23 cellular contexts compared by ENCODE assay signal in genomic region chr6:34418367-34418766, GRCh38. TPM values are rescaled to one million over a fixed set of nuclear protein-coding genes. Genes with fewer than 3 reads are reported as not detected.
A peak's percentile ranks its signal among the peaks of the same experiment; 100 is the strongest.
DNase-seq lines count a peak whose midpoint lies in the region; ATAC-seq and TF ChIP-seq lines count a peak whose summit lies in the region.
"Had no signal": no experiment of that assay in that cellular context is flagged by ENCODE, and none has a peak within 500 bp of the region (broad histone marks: within the 10 kb centered on the region; RNA-seq: fewer than 3 reads in every experiment).

No MANE protein-coding gene starts in this region.

- intact Hi-C loops in activated CD4-positive, alpha-beta memory T cell treated with anti-CD3 and anti-CD28 coated beads for 36 hours (cut with micrococcal nuclease), result loop anchor here (5.0 kb wide), 1 partner anchor 256 kb away; no protein-coding TSS in a partner anchor
- intact Hi-C loops in Caco-2 (cut with micrococcal nuclease; ENCODE audit: unreplicated experiment), result no loop called here

- DNase-seq in activated CD4-positive, alpha-beta memory T cell treated with anti-CD3 and anti-CD28 coated beads for 36 hours, result no peak
- DNase-seq in activated CD4-positive, alpha-beta memory T cell treated with anti-CD3 and anti-CD28 coated beads, Interleukin-2, amount 10 ng/mL, durations not matched to agents 7 days and 5 days, result no peak
- DNase-seq in Caco-2 (no peak), naive B cell (no peak), SW 1271 (lab: John Stamatoyannopoulos, UW) (no peak)
- DNase-seq: activated CD4-positive, alpha-beta T cell treated with anti-CD3 and anti-CD28 coated beads, Interleukin-2, amount 50 U/mL, for 4 hours; amniotic stem cell; dermis blood vessel endothelial cell; foreskin fibroblast; GF-D8; NCI-H1092; NCI-H2029; occipital lobe; OCI-M1; retina; Right ventricle myocardium superior had no signal

- no peak overlapping the region for H3K4me3 ChIP-seq in Caco-2 (ENCODE audit: low read depth, low read length)
- H3K4me3 ChIP-seq: cardiac muscle cell, HAP-1, suprapubic skin had no signal

- CTCF ChIA-PET in activated CD4-positive, alpha-beta memory T cell treated with anti-CD3 and anti-CD28 coated beads for 36 hours (lab: Charles Lee), result no interaction called here
- CTCF ChIA-PET in activated CD4-positive, alpha-beta memory T cell treated with anti-CD3 and anti-CD28 coated beads, Interleukin-2, amount 10 ng/mL, durations not matched to agents 7 days and 5 days (lab: Charles Lee), result no interaction called here
- CTCF ChIA-PET in Caco-2 (lab: Charles Lee), result no interaction called here

- peaks cover 28% of the 10 kb centered on the region for H3K4me1 Mint-ChIP-seq in activated CD4-positive, alpha-beta memory T cell treated with anti-CD3 and anti-CD28 coated beads for 36 hours (ENCODE audit: low read depth)
- H3K4me1 Mint-ChIP-seq in activated CD4-positive, alpha-beta memory T cell treated with anti-CD3 and anti-CD28 coated beads, Interleukin-2, amount 10 ng/mL, durations not matched to agents 7 days and 5 days, result peaks cover 32% of the 10 kb centered on the region
- H3K4me1 Mint-ChIP-seq in Caco-2 (ENCODE audit: low read depth, unreplicated experiment) (no peaks in the 10 kb centered on the region), naive B cell (peaks cover 8 to 17% (median 12%) of the 10 kb centered on the region in 3 donors)
- peaks cover 31% of the 10 kb centered on the region for H3K4me1 Mint-ChIP-seq in activated naive CD8-positive, alpha-beta T cell (ENCODE audit: low read depth)

- ATAC-seq in naive B cell (ENCODE audit: low read depth in 2 of 2), result no peak
- no peak for ATAC-seq in HG03196 (IDR thresholded peaks at IDR 0.05; ENCODE audit: unreplicated experiment)
- ATAC-seq in HG02610 (IDR thresholded peaks at IDR 0.05; ENCODE audit: unreplicated experiment), result no peak

- no peaks in the 10 kb centered on the region for H3K27me3 Mint-ChIP-seq in activated CD4-positive, alpha-beta memory T cell treated with anti-CD3 and anti-CD28 coated beads for 36 hours
- H3K27me3 Mint-ChIP-seq in activated CD4-positive, alpha-beta memory T cell treated with anti-CD3 and anti-CD28 coated beads, Interleukin-2, amount 10 ng/mL, durations not matched to agents 7 days and 5 days, result no peaks in the 10 kb centered on the region
- no peaks in the 10 kb centered on the region for H3K27me3 Mint-ChIP-seq in Caco-2 (ENCODE audit: insufficient read depth, unreplicated experiment)
- no peaks in the 10 kb centered on the region for H3K27me3 Mint-ChIP-seq in activated naive CD8-positive, alpha-beta T cell
- no peaks in the 10 kb centered on the region for H3K27me3 Mint-ChIP-seq in naive B cell

- peaks cover 13% of the 10 kb centered on the region for H3K36me3 ChIP-seq in Caco-2 (ENCODE audit: control insufficient read depth, insufficient read depth, low read length)

- H3K27me3 ChIP-seq in Caco-2 (replicated peaks; ENCODE audit: control insufficient read depth, insufficient read depth, low read length), result no peaks in the 10 kb centered on the region
- H3K27me3 ChIP-seq: cardiac muscle cell, suprapubic skin had no signal

- H3K36me3 Mint-ChIP-seq in activated CD4-positive, alpha-beta memory T cell treated with anti-CD3 and anti-CD28 coated beads for 36 hours, result peaks cover 69% of the 10 kb centered on the region
- peaks cover 62% of the 10 kb centered on the region for H3K36me3 Mint-ChIP-seq in activated CD4-positive, alpha-beta memory T cell treated with anti-CD3 and anti-CD28 coated beads, Interleukin-2, amount 10 ng/mL, durations not matched to agents 7 days and 5 days (ENCODE audit: low read depth)
- H3K36me3 Mint-ChIP-seq in Caco-2 (ENCODE audit: insufficient read depth, unreplicated experiment), result peaks cover 91% of the 10 kb centered on the region
- H3K36me3 Mint-ChIP-seq in activated naive CD8-positive, alpha-beta T cell, result peaks cover 11% of the 10 kb centered on the region
- H3K36me3 Mint-ChIP-seq in naive B cell, result peaks cover 0 to 7% of the 10 kb centered on the region in 2 donors

- no TSS peak for BruUV-seq in Caco-2 (replicated peaks; lab: Mats Ljungman, UMichigan)

- no peak overlapping the region for H3K4me3 Mint-ChIP-seq in activated CD4-positive, alpha-beta memory T cell treated with anti-CD3 and anti-CD28 coated beads for 36 hours
- H3K4me3 Mint-ChIP-seq in activated CD4-positive, alpha-beta memory T cell treated with anti-CD3 and anti-CD28 coated beads, Interleukin-2, amount 10 ng/mL, durations not matched to agents 7 days and 5 days, result no peak overlapping the region
- H3K4me3 Mint-ChIP-seq in Caco-2 (ENCODE audit: unreplicated experiment) (no peak overlapping the region), naive B cell (peak overlapping the region in 1 of 8 donors; percentile 11)
- H3K4me3 Mint-ChIP-seq in activated naive CD8-positive, alpha-beta T cell, result peak overlapping the region; percentile 32

- no peaks in the 10 kb centered on the region for H3K9me3 ChIP-seq in Caco-2
- H3K9me3 ChIP-seq: HAP-1, suprapubic skin had no signal

- POLR2A ChIA-PET in activated CD4-positive, alpha-beta memory T cell treated with anti-CD3 and anti-CD28 coated beads for 36 hours (lab: Charles Lee), result interaction anchor here (0.6 kb wide), 1 partner anchor 959 kb away, joined by 3 read pairs; no protein-coding TSS in a partner anchor
- POLR2A ChIA-PET in activated CD4-positive, alpha-beta memory T cell treated with anti-CD3 and anti-CD28 coated beads, Interleukin-2, amount 10 ng/mL, durations not matched to agents 7 days and 5 days (lab: Charles Lee), result interaction anchor here (1.6 kb wide), 1 partner anchor 170 kb away, joined by 4 read pairs; the partner anchor contains the start of gene SMIM29
- POLR2A ChIA-PET in Caco-2 (lab: Charles Lee), result no interaction called here

- H3K27ac Mint-ChIP-seq in activated CD4-positive, alpha-beta memory T cell treated with anti-CD3 and anti-CD28 coated beads for 36 hours, result peak overlapping the region; percentile 51
- no peak overlapping the region for H3K27ac Mint-ChIP-seq in activated CD4-positive, alpha-beta memory T cell treated with anti-CD3 and anti-CD28 coated beads, Interleukin-2, amount 10 ng/mL, durations not matched to agents 7 days and 5 days
- H3K27ac Mint-ChIP-seq in Caco-2 (ENCODE audit: unreplicated experiment) (peak overlapping the region; percentile 72), naive B cell (peak overlapping the region in 4 of 6 donors; percentile 2 to 63 (median 24))
- peak overlapping the region; percentile 47 for H3K27ac Mint-ChIP-seq in activated naive CD8-positive, alpha-beta T cell

- no peaks in the 10 kb centered on the region for H3K9me3 Mint-ChIP-seq in activated CD4-positive, alpha-beta memory T cell treated with anti-CD3 and anti-CD28 coated beads for 36 hours
- H3K9me3 Mint-ChIP-seq in activated CD4-positive, alpha-beta memory T cell treated with anti-CD3 and anti-CD28 coated beads, Interleukin-2, amount 10 ng/mL, durations not matched to agents 7 days and 5 days, result no peaks in the 10 kb centered on the region
- no peaks in the 10 kb centered on the region for H3K9me3 Mint-ChIP-seq in Caco-2 (ENCODE audit: unreplicated experiment)
- no peaks in the 10 kb centered on the region for H3K9me3 Mint-ChIP-seq in activated naive CD8-positive, alpha-beta T cell (ENCODE audit: low read depth)
- H3K9me3 Mint-ChIP-seq in naive B cell, result no peaks in the 10 kb centered on the region

- peaks cover 8% of the 10 kb centered on the region for H3K4me1 ChIP-seq in Caco-2

- TF ChIP-seq CTCF in Caco-2 (IDR thresholded peaks at IDR 0.05; ENCODE audit: insufficient read depth in 1 of 2, low read depth in 1 of 2, low read length in 1 of 2, severe bottlenecking in 1 of 2, unreplicated experiment in 1 of 2), result no peak

RNA-seq across cellular contexts. Expression of gene RPS10, which starts 7.5 kb away (rescaled TPM):
- 1,000 to 10,000 TPM; 2,106 to 2,169 TPM for total RNA-seq in activated CD4-positive, alpha-beta memory T cell treated with anti-CD3 and anti-CD28 coated beads for 36 hours
- 1,000 to 10,000 TPM; 1,296 to 1,320 TPM for total RNA-seq in activated CD4-positive, alpha-beta memory T cell treated with anti-CD3 and anti-CD28 coated beads, Interleukin-2, amount 10 ng/mL, durations not matched to agents 7 days and 5 days
- total RNA-seq in Caco-2 (2022), result 1,650 and 1,752 TPM in 2 replicates
- polyA plus RNA-seq in naive B cell (ENCODE audit: low read depth in 6 of 6), result 1,000 to 10,000 TPM; 1,403 to 2,423 (median 1,715) TPM

RNA-seq across cellular contexts. Expression of gene NUDT3, which starts 25.9 kb away (rescaled TPM):
- 10 to 100 TPM; 12.7 to 13.4 TPM for total RNA-seq in activated CD4-positive, alpha-beta memory T cell treated with anti-CD3 and anti-CD28 coated beads for 36 hours
- 10 to 100 TPM in 1 of 2 experiments, 1 to 10 TPM in 1; 9.9 to 10.0 TPM for total RNA-seq in activated CD4-positive, alpha-beta memory T cell treated with anti-CD3 and anti-CD28 coated beads, Interleukin-2, amount 10 ng/mL, durations not matched to agents 7 days and 5 days
- 22.3 and 22.9 TPM in 2 replicates for total RNA-seq in Caco-2 (2022)
- polyA plus RNA-seq in naive B cell (ENCODE audit: low read depth in 6 of 6), result 10 to 100 TPM; 12.6 to 15.5 (median 14.0) TPM

RNA-seq across cellular contexts. Expression of gene PACSIN1, which starts 47.5 kb away (rescaled TPM):
- total RNA-seq in activated CD4-positive, alpha-beta memory T cell treated with anti-CD3 and anti-CD28 coated beads for 36 hours, result under 1 TPM; 0.10 to 0.40 TPM
- total RNA-seq in activated CD4-positive, alpha-beta memory T cell treated with anti-CD3 and anti-CD28 coated beads, Interleukin-2, amount 10 ng/mL, durations not matched to agents 7 days and 5 days, result 1 to 10 TPM; 1.8 to 2.2 TPM
- 3.4 and 3.7 TPM in 2 replicates for total RNA-seq in Caco-2 (2022)
- not detected for polyA plus RNA-seq in naive B cell (ENCODE audit: low read depth in 6 of 6)
- total RNA-seq: A673, dermis blood vessel endothelial cell had no signal
